6 cellular contexts compared by ENCODE assay signal in the genomic region with DNA sequence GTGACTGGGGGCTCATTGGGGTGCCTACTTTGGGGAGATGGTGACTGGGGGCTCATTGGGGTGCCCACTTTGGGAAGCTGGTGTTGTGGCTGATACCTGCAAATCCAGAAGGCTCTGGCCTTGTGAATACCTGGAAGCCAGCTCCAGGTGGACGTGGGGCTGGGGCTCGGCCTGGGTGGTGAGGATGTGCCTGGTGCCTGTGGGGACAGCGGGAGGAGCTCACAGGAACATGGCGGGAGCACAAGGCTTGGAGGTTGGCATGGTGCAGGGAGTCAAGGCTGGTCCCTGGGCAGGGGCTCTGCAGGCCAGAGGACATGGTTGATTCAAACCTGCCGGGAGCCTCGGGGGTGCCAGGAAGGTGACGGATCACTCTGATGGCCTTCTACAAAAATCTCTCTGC.
"Had no signal": no experiment of that assay in that cellular context is flagged by ENCODE, and none has a peak within 500 bp of the region (broad histone marks: within the 10 kb centered on the region; RNA-seq: fewer than 3 reads in every experiment).

No MANE protein-coding gene starts in this region.

- ATAC-seq: GM23338, HepG2 had no signal

- DNase-seq: H9, HCEC 1CT had no signal

- H3K4me3 ChIP-seq: GM23338 had no signal

- H3K27ac ChIP-seq: HL-60 had no signal

- H3K36me3 Mint-ChIP-seq: IgD-negative memory B cell had no signal

- H3K4me1 Mint-ChIP-seq: GM23338, IgD-negative memory B cell had no signal

- H3K27ac Mint-ChIP-seq: GM23338, H9, IgD-negative memory B cell had no signal

- H3K4me3 Mint-ChIP-seq: GM23338, H9, IgD-negative memory B cell had no signal

- H3K27me3 Mint-ChIP-seq: IgD-negative memory B cell had no signal
